ENCODE assay signal across 8 cellular contexts in the genomic region with DNA sequence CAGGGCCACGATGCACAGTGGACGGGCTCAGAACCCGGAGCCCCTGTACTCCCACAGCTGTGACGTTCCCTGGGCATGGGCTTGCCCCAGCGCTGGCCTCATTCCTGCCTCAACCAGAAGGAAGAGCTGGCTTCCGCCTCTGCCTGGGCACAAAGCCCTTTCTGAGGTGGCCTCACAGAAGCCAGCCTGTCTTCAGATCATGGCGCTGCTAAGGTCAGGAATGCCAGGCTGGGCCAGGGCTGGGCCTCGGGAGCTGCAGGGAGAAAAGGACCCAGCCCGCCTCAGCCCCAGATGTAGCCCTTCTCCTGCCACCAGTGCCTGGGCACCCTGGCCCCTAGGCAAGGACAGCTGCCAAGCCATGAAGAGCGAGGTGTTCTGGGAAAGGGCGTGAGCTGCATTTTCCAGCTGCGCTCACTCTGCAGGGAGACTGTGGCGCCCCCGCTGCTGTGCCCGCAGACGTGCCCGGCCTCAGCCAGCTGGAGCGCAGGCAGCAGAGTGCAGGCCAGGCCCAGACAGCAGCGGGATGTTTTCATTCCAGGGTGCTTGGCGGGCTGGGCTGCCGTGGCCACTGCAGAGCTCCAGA. TPM values are rescaled to one million over a fixed set of nuclear protein-coding genes. Genes with fewer than 3 reads are reported as not detected.
DNase-seq lines count a peak whose midpoint lies in the region; TF ChIP-seq lines count a peak whose summit lies in the region.
"Not testable (repeated sequence)": the region's sequence is repeated elsewhere in the genome, so short reads cannot be mapped to it uniquely, and the experiment has no call there.

No MANE protein-coding gene starts in this region.

- H3K27ac ChIP-seq in GM23248 = peak overlapping the region; percentile 68
- H3K27ac ChIP-seq in adrenal gland = peak overlapping the region in 3 of 5 donors; percentile 4 to 92 (median 90)
- H3K27ac ChIP-seq in layer of hippocampus (ENCODE audit: low read depth, low read length) = peak overlapping the region; percentile 92
- H3K27ac ChIP-seq in skin epidermis = peak overlapping the region in 20 of 21 experiments; percentile 6 to 93 (median 84)
- peak overlapping the region; percentile 98 for H3K27ac ChIP-seq in uterus

- not testable (repeated sequence) for H3K27me3 ChIP-seq in GM23248 (replicated peaks; ENCODE audit: insufficient read depth); adrenal gland; layer of hippocampus (ENCODE audit: control insufficient read depth, insufficient read depth, low read length); uterus

- 9 to 18% methylated on average over 19 to 21 of the region's 21 CpGs for WGBS in GM23248 (ENCODE audit: low coverage in 1 of 2, low lambda C conversion rate in 2 of 2, missing lambda C conversion rate in 2 of 2), 2 experiments
- WGBS in adrenal gland, 4 donors = 46 to 61% (median 55%) methylated on average over 14 to 21 of the region's 21 CpGs

- in situ Hi-C loops in GM23248 (cut with MboI) = not testable (repeated sequence)

- peaks cover 12% of the 10 kb centered on the region; the same call in 1 of the 2 replicates for H3F3A ChIP-seq in GM23248 (ENCODE audit: insufficient read depth)

- not testable (repeated sequence) for H4K20me1 ChIP-seq in GM23248 (ENCODE audit: insufficient read depth)

- DNase-seq in GM23248 (peak; percentile 71), adrenal gland (peak in 4 of 7 donors; percentile 38 to 72 (median 52)), dermis blood vessel endothelial cell (peak; percentile 23), globus pallidus (ENCODE audit: low spot score) (peak; percentile 83), nucleus accumbens (lab: John Stamatoyannopoulos, UW) (peak in 46 of 56 donors; percentile 32 to 89 (median 68)), uterus (peak in 1 of 2 donors; percentile 50)

- H3K9me2 ChIP-seq in GM23248 (ENCODE audit: insufficient read depth) = not testable (repeated sequence)

- peak overlapping the region; percentile 68 for H3K9ac ChIP-seq in GM23248

- peak overlapping the region; percentile 52; the same call in 1 of the 2 replicates for H3K4me3 ChIP-seq in GM23248
- not testable (repeated sequence) for H3K4me3 ChIP-seq in adrenal gland, skin epidermis, uterus

- H3K79me2 ChIP-seq in GM23248 (ENCODE audit: insufficient read depth) = peaks cover 93% of the 10 kb centered on the region

- intact Hi-C loops in adrenal gland (cut with DNase I); uterus (cut with DNase I; ENCODE audit: low total_unique reads): not testable (repeated sequence)

- not testable (repeated sequence) for TF ChIP-seq POLR2A in adrenal gland (IDR thresholded peaks at IDR 0.05); uterus (IDR thresholded peaks at IDR 0.05)

- not testable (repeated sequence) for H3K9me3 ChIP-seq in GM23248 (ENCODE audit: low read depth); adrenal gland (replicated peaks in 1 of 3); uterus

- H3K4me1 ChIP-seq in GM23248 (ENCODE audit: insufficient read depth) (peaks cover 49% of the 10 kb centered on the region), adrenal gland (replicated peaks in 1 of 2) (peaks cover 0 to 33% of the 10 kb centered on the region in 2 donors), uterus (peaks cover 0 to 50% of the 10 kb centered on the region in 2 donors)

- peak overlapping the region; percentile 49 for H3K4me2 ChIP-seq in GM23248 (ENCODE audit: unreplicated experiment)

- not testable (repeated sequence) for H2AFZ ChIP-seq in GM23248

- H3K36me3 ChIP-seq in GM23248 (ENCODE audit: low read depth); adrenal gland (replicated peaks in 1 of 2); uterus: not testable (repeated sequence)

- not testable (repeated sequence) for TF ChIP-seq CTCF in adrenal gland (IDR thresholded peaks at IDR 0.05); uterus (IDR thresholded peaks at IDR 0.05)

RNA-seq across cellular contexts. Expression of a gene that starts 9.4 kb away (rescaled TPM):
- total RNA-seq in GM23248 (2014; rRNA removed; shearing (Covaris generic)) = 200 and 201 TPM in 2 replicates
- polyA plus RNA-seq in GM23248 (2016; fragmentation: Nextera tagmentation; extraction: Ambion mirVana) (43.7 and 48.4 TPM in 2 replicates), adrenal gland (100 to 1,000 TPM in 2 of 3 donors, 1 to 10 TPM in 1; 9.2 to 359 (median 104) TPM)
- total RNA-seq in adrenal gland (100 to 1,000 TPM in 5 of 8 donors, 10 to 100 TPM in 3; 43.5 to 145 (median 104) TPM), dermis blood vessel endothelial cell (55.6 and 77.1 TPM in 2 replicates), uterus (100 to 1,000 TPM; 149 to 383 (median 197) TPM)

RNA-seq across cellular contexts. Expression of a gene that starts 22.2 kb away (rescaled TPM):
- total RNA-seq in GM23248 (2014; rRNA removed; shearing (Covaris generic)) = not detected in 2 replicates
- 0.30 and 0.71 TPM in 2 replicates for polyA plus RNA-seq in GM23248 (2016; fragmentation: Nextera tagmentation; extraction: Ambion mirVana)
- 1 to 10 TPM in 6 of 8 donors, not detected in 2; 1.0 to 4.1 (median 1.8) TPM for total RNA-seq in adrenal gland
- polyA plus RNA-seq in adrenal gland = 10 to 100 TPM in 1 of 3 donors, 1 to 10 TPM in 1, under 1 TPM in 1; 0.46 to 23.1 (median 6.7) TPM
- 0.34 and 0.84 TPM in 2 replicates for total RNA-seq in dermis blood vessel endothelial cell
- under 1 TPM in 1 of 4 donors, not detected in 3; 0.21 TPM for total RNA-seq in uterus

RNA-seq across cellular contexts. Expression of a gene that starts 29.3 kb away (rescaled TPM):
- 72.7 and 74.2 TPM in 2 replicates for total RNA-seq in GM23248 (2014; rRNA removed; shearing (Covaris generic))
- polyA plus RNA-seq in GM23248 (2016; fragmentation: Nextera tagmentation; extraction: Ambion mirVana) (28.8 and 29.3 TPM in 2 replicates), adrenal gland (10 to 100 TPM; 21.0 to 47.8 (median 43.8) TPM)
- total RNA-seq in adrenal gland (100 to 1,000 TPM in 1 of 8 donors, 10 to 100 TPM in 7; 28.4 to 129 (median 60.5) TPM), dermis blood vessel endothelial cell (110 and 171 TPM in 2 replicates), uterus (10 to 100 TPM; 15.3 to 97.1 (median 51.7) TPM)
